Comparison of ENCODE assay signal across 1 cellular context in genomic region chr12:116735084-116735483, GRCh38.
TF ChIP-seq lines count a peak whose summit lies in the region.

No MANE protein-coding gene starts in this region.

TF ChIP-seq in IMR-90, 13 proteins besides CTCF, POLR2A, EP300 and RAD21:
- TF ChIP-seq MAZ (IDR thresholded peaks at IDR 0.05; ENCODE audit: borderline replicate concordance, low read depth, low read length) (no peak), RFX5 (IDR thresholded peaks at IDR 0.05; ENCODE audit: low read depth, low read length) (no peak), NFE2L2 (IDR thresholded peaks at IDR 0.05; ENCODE audit: low read depth, low read length) (no peak), USF2 (IDR thresholded peaks at IDR 0.05; ENCODE audit: low read depth, low read length) (no peak), RCOR1 (IDR thresholded peaks at IDR 0.05; ENCODE audit: insufficient replicate concordance, low read length) (no peak), CEBPB (IDR thresholded peaks at IDR 0.05; ENCODE audit: low read depth, low read length) (no peak), MAFK (IDR thresholded peaks at IDR 0.05; ENCODE audit: low read depth, low read length) (no peak), SMC3 (IDR thresholded peaks at IDR 0.05; ENCODE audit: low read depth, low read length) (no peak), MXI1 (IDR thresholded peaks at IDR 0.05; ENCODE audit: borderline replicate concordance, low read depth, low read length) (no peak), FOS (IDR thresholded peaks at IDR 0.05; ENCODE audit: low read depth, low read length) (no peak), CHD1 (IDR thresholded peaks at IDR 0.05; ENCODE audit: low read depth, low read length) (no peak), BHLHE40 (IDR thresholded peaks at IDR 0.05; ENCODE audit: low read depth, low read length) (no peak), ELK1 (IDR thresholded peaks at IDR 0.05; ENCODE audit: borderline replicate concordance, low read depth, low read length) (no peak)
TF ChIP-seq in IMR-90: peak in this region for 0.
